11 cellular contexts compared by ENCODE assay signal in the genomic region with DNA sequence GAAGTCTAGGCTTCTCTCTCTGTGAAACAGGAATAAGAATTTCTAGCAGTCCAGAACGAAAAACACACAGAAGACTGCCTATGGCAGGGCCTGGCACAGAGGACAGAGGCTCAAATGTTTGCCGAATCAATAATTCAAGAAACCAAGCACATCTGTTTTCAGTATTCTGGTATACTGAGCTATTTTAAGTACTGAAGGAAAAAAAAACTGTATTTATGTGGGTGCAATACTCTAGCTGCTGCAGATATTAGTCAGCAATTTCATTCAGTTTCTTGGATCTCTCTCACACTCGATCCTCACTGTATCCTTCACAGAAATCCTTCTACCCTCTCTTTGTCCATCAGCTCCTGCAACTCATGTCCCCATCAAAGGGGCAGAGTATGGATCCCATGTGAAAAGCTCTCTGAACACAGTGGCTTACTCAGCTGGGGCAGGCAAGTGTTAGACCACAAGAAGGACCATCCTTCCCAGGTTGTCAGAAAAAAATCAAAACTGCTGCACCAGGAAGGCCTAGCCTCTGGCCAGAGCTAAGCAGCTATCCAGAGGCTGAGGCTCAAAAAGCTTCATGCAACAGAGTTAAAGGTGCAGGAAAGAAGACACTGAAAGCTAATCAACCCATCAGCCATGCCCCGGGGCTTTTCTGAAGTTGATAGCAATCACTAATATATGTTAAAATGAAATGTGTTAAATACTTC. TPM values are rescaled to one million over a fixed set of nuclear protein-coding genes. Genes with fewer than 3 reads are reported as not detected.
A peak's percentile ranks its signal among the peaks of the same experiment; 100 is the strongest.
DNase-seq lines count a peak whose midpoint lies in the region; ATAC-seq and TF ChIP-seq lines count a peak whose summit lies in the region.
"Had no signal": no experiment of that assay in that cellular context is flagged by ENCODE, and none has a peak within 500 bp of the region (broad histone marks: within the 10 kb centered on the region; RNA-seq: fewer than 3 reads in every experiment).

No MANE protein-coding gene starts in this region.

- TF ChIP-seq CTCF in chondrocyte (IDR thresholded peaks at IDR 0.05) (no peak), upper lobe of left lung (IDR thresholded peaks at IDR 0.05) (no peak)

- DNase-seq in AG08396 (ENCODE audit: low spot score) (peak; percentile 28), chondrocyte (ENCODE audit: low spot score) (no peak), upper lobe of left lung (no peak), cerebellar nuclear complex (lab: John Stamatoyannopoulos, UW) (no peak), NCI-H128 (lab: John Stamatoyannopoulos, UW; ENCODE audit: unreplicated experiment) (no peak)
- DNase-seq: activated CD4-positive, alpha-beta T cell treated with anti-CD3 and anti-CD28 coated beads, Interleukin-2, amount 50 U/mL, for 1 hour; hippocampal formation; NCI-H2029 treated with DMSO at 0.1 percent for 48 hours had no signal

- H3K27me3 Mint-ChIP-seq in chondrocyte (ENCODE audit: low read depth): no peaks in the 10 kb centered on the region

- no peak overlapping the region for H3K4me3 Mint-ChIP-seq in chondrocyte (ENCODE audit: unreplicated experiment)

- peak overlapping the region; percentile 16 for H3K27ac ChIP-seq in muscle layer of colon (ENCODE audit: low read depth, low read length)
- peak overlapping the region in 1 of 4 donors; percentile 10 for H3K27ac ChIP-seq in upper lobe of left lung

- H3K27me3 ChIP-seq in muscle layer of colon (ENCODE audit: control insufficient read depth in 1 of 2, insufficient read depth in 2 of 2, low read length in 2 of 2) (no peaks in the 10 kb centered on the region), upper lobe of left lung (no peaks in the 10 kb centered on the region)

- H3K9me3 ChIP-seq in muscle layer of colon (ENCODE audit: low read length) (no peaks in the 10 kb centered on the region), upper lobe of left lung (no peaks in the 10 kb centered on the region)

- H3K9ac ChIP-seq in muscle layer of colon (ENCODE audit: low read length): no peak overlapping the region

- H3K4me1 ChIP-seq in muscle layer of colon (ENCODE audit: insufficient read depth, low read length) (peaks cover 18% of the 10 kb centered on the region), upper lobe of left lung (no peaks in the 10 kb centered on the region)

- H3K36me3 ChIP-seq in muscle layer of colon (ENCODE audit: insufficient read depth, low read length): no peaks in the 10 kb centered on the region
- H3K36me3 ChIP-seq in upper lobe of left lung: peaks cover 0 to 6% (median 0%) of the 10 kb centered on the region in 4 donors

- H3K4me1 Mint-ChIP-seq in chondrocyte (ENCODE audit: low read depth): peaks cover 24% of the 10 kb centered on the region

- peaks cover 1% of the 10 kb centered on the region for H3K36me3 Mint-ChIP-seq in chondrocyte (ENCODE audit: low read depth)

- H3K4me3 ChIP-seq in muscle layer of colon (ENCODE audit: low read depth in 1 of 2, low read length in 2 of 2) (no peak overlapping the region), upper lobe of left lung (no peak overlapping the region)

- ATAC-seq in HG02884 (IDR thresholded peaks at IDR 0.05; ENCODE audit: unreplicated experiment) (peak; percentile 79), HG02588 (IDR thresholded peaks at IDR 0.05; ENCODE audit: unreplicated experiment) (no peak), upper lobe of left lung (ENCODE audit: low FRiP score in 2 of 2) (no peak)

- peak overlapping the region; percentile 78 for H3K27ac Mint-ChIP-seq in chondrocyte (ENCODE audit: unreplicated experiment)

- TF ChIP-seq EP300 in upper lobe of left lung (IDR thresholded peaks at IDR 0.05): no peak

- no peaks in the 10 kb centered on the region for H3K9me3 Mint-ChIP-seq in chondrocyte (ENCODE audit: low read depth)

- WGBS in upper lobe of left lung, 2 donors: 59 to 67% methylated on average over 4 of the region's 4 CpGs

- TF ChIP-seq POLR2A in upper lobe of left lung (IDR thresholded peaks at IDR 0.05): no peak

RNA-seq across cellular contexts. Expression of a gene that starts 9.1 kb away (rescaled TPM):
- total RNA-seq in chondrocyte (85.0 to 98.4 TPM (median 86.4 TPM) in 3 replicates), upper lobe of left lung (100 to 1,000 TPM in 1 of 6 donors, 10 to 100 TPM in 5; 23.7 to 111 (median 54.3) TPM)

RNA-seq across cellular contexts. Expression of a gene that starts 42.0 kb away (rescaled TPM):
- total RNA-seq in chondrocyte (153 to 161 TPM (median 157 TPM) in 3 replicates), upper lobe of left lung (100 to 1,000 TPM in 3 of 6 donors, 10 to 100 TPM in 3; 42.8 to 121 (median 97.1) TPM)
